In genomic region chr3:50259432-50260026, GRCh38 we compare ENCODE assay signal across 8 cellular contexts. TPM values are rescaled to one million over a fixed set of nuclear protein-coding genes. Genes with fewer than 3 reads are reported as not detected.
DNase-seq lines count a peak whose midpoint lies in the region; ATAC-seq, FAIRE-seq and TF ChIP-seq lines count a peak whose summit lies in the region.

No MANE protein-coding gene starts in this region.

- intact Hi-C loops in pancreas (cut with DNase I), result loop anchor here in 1 of 3 donors (10.0 kb wide), 1 partner anchor 65 kb away; the partner anchor contains the start of genes HYAL2 and TUSC2

- peak; percentile 15 for ATAC-seq in HG03342 (IDR thresholded peaks at IDR 0.05; ENCODE audit: unreplicated experiment)
- peak; percentile 3 to 16 (median 8) for ATAC-seq in pancreas
- no peak for ATAC-seq in GM19467 (IDR thresholded peaks at IDR 0.05; ENCODE audit: unreplicated experiment)

- H3K36me3 ChIP-seq in pancreas, result peaks cover 8 to 21% (median 11%) of the 10 kb centered on the region in 3 donors

- H3K9me3 ChIP-seq in pancreas, result no peaks in the 10 kb centered on the region

- peaks cover 0 to 21% (median 6%) of the 10 kb centered on the region in 3 donors for H3K4me1 ChIP-seq in pancreas

- peak overlapping the region; percentile 94 to 98 (median 96) for H3K27ac ChIP-seq in pancreas

- TF ChIP-seq CTCF in choroid plexus epithelial cell (conservative IDR thresholded peaks at IDR 0.05; ENCODE audit: low read depth, low read length), result no peak
- no peak for TF ChIP-seq CTCF in pancreas (IDR thresholded peaks at IDR 0.05)

- peak; percentile 34 for DNase-seq in NCI-H510A treated with DMSO at 0.1 percent for 48 hours (lab: John Stamatoyannopoulos, UW)
- DNase-seq in NCI-H510A (lab: John Stamatoyannopoulos, UW), result no peak
- no peak for DNase-seq in choroid plexus epithelial cell (ENCODE audit: low read depth)
- peak in 1 of 6 donors; percentile 81 for DNase-seq in pancreas
- DNase-seq in HCEC 1CT, result no peak
- DNase-seq in NCI-H446 treated with DMSO at 0.1 percent for 48 hours (lab: John Stamatoyannopoulos, UW), result no peak

- 46 to 48% methylated on average over 18 of the region's 18 CpGs for WGBS in pancreas, 2 donors

- no peaks in the 10 kb centered on the region for H3K27me3 ChIP-seq in pancreas

- H3K4me3 ChIP-seq in choroid plexus epithelial cell (ENCODE audit: low read depth, low read length) (peak overlapping the region; percentile 34), pancreas (peak overlapping the region in 3 of 4 donors; percentile 32 to 54 (median 53))

- no peak for FAIRE-seq in pancreas (lab: Jason Lieb, UNC)

RNA-seq across cellular contexts. Expression of gene SEMA3B, which starts 9.4 kb away (rescaled TPM):
- 10 to 100 TPM; 27.5 to 53.5 (median 33.2) TPM for total RNA-seq in pancreas
- polyA plus RNA-seq in pancreas, result 100 to 1,000 TPM; 118 to 223 TPM

RNA-seq across cellular contexts. Expression of gene LSMEM2, which starts 19.4 kb away (rescaled TPM):
- total RNA-seq in pancreas, result under 1 TPM in 1 of 6 donors, not detected in 5; 0.12 TPM
- polyA plus RNA-seq in pancreas, result 1 to 10 TPM in 1 of 2 donors, under 1 TPM in 1; 0.15 to 2.1 TPM

RNA-seq across cellular contexts. Expression of gene GNAI2, which starts 23.5 kb away (rescaled TPM):
- total RNA-seq in pancreas, result 100 to 1,000 TPM in 1 of 6 donors, 10 to 100 TPM in 5; 26.9 to 104 (median 42.9) TPM
- 10 to 100 TPM; 54.1 to 97.6 TPM for polyA plus RNA-seq in pancreas

RNA-seq across cellular contexts. Expression of gene IFRD2, which starts 32.7 kb away (rescaled TPM):
- 10 to 100 TPM; 47.1 to 81.6 (median 55.1) TPM for total RNA-seq in pancreas
- 100 to 1,000 TPM; 101 to 117 TPM for polyA plus RNA-seq in pancreas

RNA-seq across cellular contexts. Expression of gene HYAL3, which starts 39.7 kb away (rescaled TPM):
- 1 to 10 TPM in 1 of 6 donors, under 1 TPM in 5; 0.46 to 1.3 (median 0.65) TPM for total RNA-seq in pancreas
- 1 to 10 TPM; 1.6 to 2.1 TPM for polyA plus RNA-seq in pancreas
